Comparison of ENCODE assay signal across 7 cellular contexts in genomic region chr20:50190251-50191064, GRCh38.
DNase-seq lines count a peak whose midpoint lies in the region; ATAC-seq and TF ChIP-seq lines count a peak whose summit lies in the region.

CEBPB (plus strand) TSS chr20:50190830; CDS start chr20:50191034, 204 bp downstream.

- H3K4me3 ChIP-seq in GM12875 (ENCODE audit: low read depth, low read length): peak within 1 kb of the TSS; percentile 66

- TF ChIP-seq CTCF in GM12875 (IDR thresholded peaks at IDR 0.05; ENCODE audit: borderline replicate concordance, insufficient read depth, low read depth, low read length): peak; percentile 82

- DNase-seq in NCI-H345 (lab: John Stamatoyannopoulos, UW) (peak; percentile 93), cerebellar cortex (ENCODE audit: low spot score) (peak; percentile 64), kidney glomerular epithelial cell (lab: John Stamatoyannopoulos, UW) (peak; percentile 78)
- peak; percentile 73 for DNase-seq in activated CD4-positive, alpha-beta T cell treated with anti-CD3 and anti-CD28 coated beads for 1 hour
- DNase-seq in stimulated activated CD4-positive, alpha-beta T cell treated with anti-CD3 and anti-CD28 coated beads, Interleukin-1b, Interleukin-23, amount 100 ng/mL, for 24 hours (ENCODE audit: low read depth in 4 of 4, low spot score in 1 of 4): peak; percentile 69 to 79 (median 72)

- peak; percentile 38 for ATAC-seq in HG02970 (IDR thresholded peaks at IDR 0.05; ENCODE audit: low FRiP score, unreplicated experiment)

Comparison
In these comparisons a context has a peak if more than half of its experiments do, and no peak if none do; other contexts are left out.
1. Peak in every context shown above with its lines: DNase-seq, ATAC-seq and H3K4me3 ChIP-seq.